Comparison of ENCODE assay signal across 8 cellular contexts in the genomic region with DNA sequence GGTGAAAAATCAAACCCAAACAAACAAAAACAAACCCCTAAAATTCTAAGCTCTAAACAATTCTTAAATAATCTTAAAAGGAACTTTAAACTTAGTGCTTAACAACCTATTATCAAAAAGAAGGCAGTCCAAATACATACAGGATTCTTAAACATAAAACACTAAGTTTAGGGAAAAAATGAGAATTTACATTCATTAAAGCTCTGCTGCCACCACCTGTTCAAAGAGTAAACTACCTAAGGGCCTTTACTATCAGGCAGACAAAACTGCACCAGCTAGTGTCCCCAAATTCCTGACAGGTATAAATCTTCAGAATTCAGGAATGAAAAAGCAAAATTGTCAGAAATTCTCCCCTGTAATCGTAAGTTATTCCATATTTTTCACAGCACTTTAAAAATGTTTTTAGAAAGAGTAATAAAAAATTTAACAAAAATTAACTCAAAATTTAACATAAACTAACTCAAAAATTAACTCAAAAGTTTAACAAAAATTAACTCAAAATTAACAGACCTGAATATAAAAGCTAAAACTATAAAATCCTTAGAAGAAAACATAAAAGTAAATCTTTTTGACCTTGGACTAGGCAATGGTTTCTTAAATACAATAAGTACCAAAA. TPM values are rescaled to one million over a fixed set of nuclear protein-coding genes. Genes with fewer than 3 reads are reported as not detected.
A peak's percentile ranks its signal among the peaks of the same experiment; 100 is the strongest.
DNase-seq lines count a peak whose midpoint lies in the region; ATAC-seq and TF ChIP-seq lines count a peak whose summit lies in the region.

No MANE protein-coding gene starts in this region.

- no peak for ATAC-seq in activated naive CD8-positive, alpha-beta T cell treated with anti-CD3 and anti-CD28 coated beads, Interleukin-2, amount 50 U/mL, for 24 hours
- no peak for ATAC-seq in GM21423 (IDR thresholded peaks at IDR 0.05; ENCODE audit: unreplicated experiment)

- no peak overlapping the region for H3K4me2 ChIP-seq in smooth muscle cell

- H3K4me3 Mint-ChIP-seq in activated naive CD8-positive, alpha-beta T cell treated with anti-CD3 and anti-CD28 coated beads, Interleukin-2, amount 50 U/mL, for 24 hours, result no peak overlapping the region

- H4K20me1 ChIP-seq in smooth muscle cell (ENCODE audit: low read depth), result peaks cover 90% of the 10 kb centered on the region

- H3K4me3 ChIP-seq in smooth muscle cell, result no peak overlapping the region

- H3K9me3 ChIP-seq in smooth muscle cell (replicated peaks; ENCODE audit: low read depth), result no peaks in the 10 kb centered on the region

- H3K27ac ChIP-seq in C4-2B (no peak overlapping the region), smooth muscle cell (ENCODE audit: low read depth) (no peak overlapping the region)

- H3K36me3 Mint-ChIP-seq in activated naive CD8-positive, alpha-beta T cell treated with anti-CD3 and anti-CD28 coated beads, Interleukin-2, amount 50 U/mL, for 24 hours (ENCODE audit: low read depth), result peaks cover 9% of the 10 kb centered on the region

- H3K9me3 Mint-ChIP-seq in activated naive CD8-positive, alpha-beta T cell treated with anti-CD3 and anti-CD28 coated beads, Interleukin-2, amount 50 U/mL, for 24 hours, result no peaks in the 10 kb centered on the region

- WGBS in smooth muscle cell (ENCODE audit: low lambda C conversion rate), result 44% methylated on average over 1 of the region's 1 CpG

- H2AFZ ChIP-seq in smooth muscle cell (ENCODE audit: low read depth), result no peak overlapping the region

- H3K27ac Mint-ChIP-seq in activated naive CD8-positive, alpha-beta T cell treated with anti-CD3 and anti-CD28 coated beads, Interleukin-2, amount 50 U/mL, for 24 hours, result no peak overlapping the region

- peak; percentile 19 for DNase-seq in GM20000 (ENCODE audit: low spot score)
- DNase-seq in RKO (ENCODE audit: low spot score), result peak; percentile 49
- DNase-seq in fibroblast of peridontal ligament (ENCODE audit: extremely low read depth), result peak; percentile 54
- DNase-seq in smooth muscle cell (lab: John Stamatoyannopoulos, UW; ENCODE audit: unreplicated experiment), result no peak
- no peak for DNase-seq in activated naive CD8-positive, alpha-beta T cell treated with anti-CD3 and anti-CD28 coated beads, Interleukin-2, amount 50 U/mL, for 24 hours
- no peak for DNase-seq in activated CD4-positive, alpha-beta T cell treated with anti-CD3 and anti-CD28 coated beads, Interleukin-2, amount 50 U/mL, for 1 hour

- H3K27me3 Mint-ChIP-seq in activated naive CD8-positive, alpha-beta T cell treated with anti-CD3 and anti-CD28 coated beads, Interleukin-2, amount 50 U/mL, for 24 hours, result no peaks in the 10 kb centered on the region

- no peaks in the 10 kb centered on the region for H3K4me1 ChIP-seq in smooth muscle cell (ENCODE audit: low read depth)

- TF ChIP-seq CTCF in C4-2B (conservative IDR thresholded peaks at IDR 0.05) (peak; percentile 82), GM20000 (IDR thresholded peaks at IDR 0.05; ENCODE audit: extremely low read depth, missing control alignments) (peak; percentile 55), smooth muscle cell (IDR thresholded peaks at IDR 0.05; ENCODE audit: borderline replicate concordance, insufficient read depth, poor library complexity, severe bottlenecking) (peak; percentile 45)

- no peaks in the 10 kb centered on the region for H3K27me3 ChIP-seq in smooth muscle cell (ENCODE audit: low read depth)

- no peaks in the 10 kb centered on the region for H3F3A ChIP-seq in smooth muscle cell (ENCODE audit: low read depth)

- no peaks in the 10 kb centered on the region for H3K36me3 ChIP-seq in smooth muscle cell (ENCODE audit: low read depth)

- no peak overlapping the region for H3K9ac ChIP-seq in smooth muscle cell (ENCODE audit: low read depth)

- H3K79me2 ChIP-seq in smooth muscle cell (ENCODE audit: low read depth), result peaks cover 11% of the 10 kb centered on the region

- no peaks in the 10 kb centered on the region for H3K4me1 Mint-ChIP-seq in activated naive CD8-positive, alpha-beta T cell treated with anti-CD3 and anti-CD28 coated beads, Interleukin-2, amount 50 U/mL, for 24 hours

RNA-seq across cellular contexts. Expression of a gene that starts 55.1 kb away (rescaled TPM):
- 20.5 and 22.1 TPM in 2 replicates for total RNA-seq in smooth muscle cell
- polyA plus RNA-seq in smooth muscle cell, result 5.2 and 6.3 TPM in 2 replicates

Comparison
In these comparisons a context has a peak if more than half of its experiments do, and no peak if none do; other contexts are left out.
1. DNase-seq: peak in GM20000 (single experiment), RKO (single experiment) and fibroblast of peridontal ligament (single experiment); none in smooth muscle cell (single experiment), activated naive CD8-positive, alpha-beta T cell treated with anti-CD3 and anti-CD28 coated beads, Interleukin-2, amount 50 U/mL, for 24 hours (single experiment) and activated CD4-positive, alpha-beta T cell treated with anti-CD3 and anti-CD28 coated beads, Interleukin-2, amount 50 U/mL, for 1 hour (single experiment).
2. Peak in every context shown above with its lines, with median percentiles within 50 percentile points of each other: CTCF ChIP-seq.